Comparison of ENCODE assay signal across 34 cellular contexts in genomic region chr16:20364051-20364450, GRCh38. TPM values are rescaled to one million over a fixed set of nuclear protein-coding genes. Genes with fewer than 3 reads are reported as not detected.
"Had no signal": no experiment of that assay in that cellular context is flagged by ENCODE, and none has a peak within 500 bp of the region (broad histone marks: within the 10 kb centered on the region; RNA-seq: fewer than 3 reads in every experiment).

No MANE protein-coding gene starts in this region.

- H3K4me2 ChIP-seq: neural progenitor cell, smooth muscle cell had no signal

- H3K27ac ChIP-seq: neural progenitor cell, ovary, parathyroid adenoma, psoas muscle, right lobe of liver, sigmoid colon, skin epidermis, spleen, suprapubic skin, testis, tibial artery, transverse colon, vagina had no signal

- ATAC-seq: naive thymus-derived CD4-positive, alpha-beta T cell; natural killer cell; psoas muscle; right cardiac atrium; right lobe of liver; stimulated activated memory B cell treated with anti-CD40 and anti-IgM and Interleukin-4, amounts not matched to agents 10 μg/mL and 1 μg/mL and 100 μg/mL, for 72 hours; stimulated activated naive CD8-positive, alpha-beta T cell treated with anti-CD3 and anti-CD28 coated beads, Interleukin-15, amount 100 ng/mL, for 72 hours; stimulated activated naive CD8-positive, alpha-beta T cell treated with anti-CD3 and anti-CD28 coated beads, Interleukin-15, Interleukin-2, amounts not matched to agents 100 U/mL and 50 U/mL, for 24 hours had no signal

- H3K4me3 ChIP-seq: neural progenitor cell, ovary, psoas muscle, right lobe of liver, sigmoid colon, skin epidermis, smooth muscle cell, spleen, suprapubic skin, testis, tibial artery, transverse colon, vagina had no signal

- H3K79me2 ChIP-seq: parathyroid adenoma had no signal

- H3K27me3 ChIP-seq: neural progenitor cell, ovary, right lobe of liver, sigmoid colon, testis, transverse colon, vagina had no signal

- H3K4me1 ChIP-seq: neural progenitor cell, parathyroid adenoma, psoas muscle, right lobe of liver, sigmoid colon, spleen, suprapubic skin, testis, transverse colon, vagina had no signal

- H3K9me3 ChIP-seq: ovary, psoas muscle, right lobe of liver, sigmoid colon, spleen, suprapubic skin, testis, tibial artery, transverse colon, vagina had no signal

- DNase-seq: naive thymus-derived CD4-positive, alpha-beta T cell; natural killer cell; occipital lobe; ovary; posterior cingulate gyrus; psoas muscle; right cardiac atrium; right lobe of liver; sigmoid colon; spleen; stimulated activated CD4-positive, alpha-beta T cell treated with anti-CD3 and anti-CD28 coated beads, Interleukin-12 subunit alpha, Interleukin-12 subunit beta, amount 100 ng/mL, for 4 hours; stimulated activated CD4-positive, alpha-beta T cell treated with anti-CD3 and anti-CD28 coated beads, Interleukin-1b, Interleukin-23, amount 100 ng/mL, for 48 hours; stimulated activated CD4-positive, alpha-beta T cell treated with anti-CD3 and anti-CD28 coated beads, Interleukin-4, amount 100 ng/mL, for 1 hour; stimulated activated CD4-positive, alpha-beta T cell treated with anti-CD3 and anti-CD28 coated beads, Interleukin-4, amount 100 ng/mL, for 4 hours; stimulated activated CD8-positive, alpha-beta memory T cell treated with anti-CD3 and anti-CD28 coated beads, Interleukin-4, amount 100 ng/mL, for 48 hours; stimulated activated naive CD4-positive, alpha-beta T cell; stimulated activated naive CD8-positive, alpha-beta T cell treated with anti-CD3 and anti-CD28 coated beads, Interleukin-15, amount 100 ng/mL, for 72 hours; stimulated activated naive CD8-positive, alpha-beta T cell treated with anti-CD3 and anti-CD28 coated beads, Interleukin-15, Interleukin-2, amounts not matched to agents 100 U/mL and 50 U/mL, for 24 hours; substantia nigra; testis; tibial artery; transverse colon had no signal

- H2AFZ ChIP-seq: neural progenitor cell, parathyroid adenoma had no signal

- H3K9ac ChIP-seq: neural progenitor cell, parathyroid adenoma had no signal

- H3K36me3 ChIP-seq: neural progenitor cell, ovary, right lobe of liver, sigmoid colon, spleen, suprapubic skin, tibial artery, transverse colon, vagina had no signal

RNA-seq across cellular contexts. Expression of gene UMOD, which starts 11.5 kb away (rescaled TPM):
- total RNA-seq: naive thymus-derived CD4-positive, alpha-beta T cell; natural killer cell; occipital lobe; osteoblast; ovary; progenitor cell of endocrine pancreas; psoas muscle; renal cortical epithelial cell; right cardiac atrium; right lobe of liver; sigmoid colon; smooth muscle cell; spleen; suprapubic skin; transverse colon; ureter; vagina had no signal
- polyA plus RNA-seq: naive thymus-derived CD4-positive, alpha-beta T cell; neural cell; ovary; psoas muscle; right cardiac atrium; sigmoid colon; smooth muscle cell had no signal

RNA-seq across cellular contexts. Expression of gene GP2, which starts 36.7 kb away (rescaled TPM):
- total RNA-seq: naive thymus-derived CD4-positive, alpha-beta T cell; natural killer cell; occipital lobe; osteoblast; renal cortical epithelial cell; sigmoid colon; smooth muscle cell; vagina had no signal
- polyA plus RNA-seq: naive thymus-derived CD4-positive, alpha-beta T cell; neural cell; ovary; smooth muscle cell had no signal

RNA-seq across cellular contexts. Expression of gene PDILT, which starts 40.5 kb away (rescaled TPM):
- total RNA-seq: naive thymus-derived CD4-positive, alpha-beta T cell; natural killer cell; occipital lobe; osteoblast; ovary; progenitor cell of endocrine pancreas; psoas muscle; renal cortical epithelial cell; right cardiac atrium; right lobe of liver; sigmoid colon; smooth muscle cell; spleen; suprapubic skin; transverse colon; ureter; vagina had no signal
- polyA plus RNA-seq: naive thymus-derived CD4-positive, alpha-beta T cell; neural cell; ovary; psoas muscle; right cardiac atrium; sigmoid colon; smooth muscle cell; spleen had no signal

RNA-seq across cellular contexts. Expression of gene ACSM5, which starts 45.3 kb away (rescaled TPM):
- total RNA-seq: naive thymus-derived CD4-positive, alpha-beta T cell; natural killer cell; progenitor cell of endocrine pancreas; smooth muscle cell had no signal
- polyA plus RNA-seq: naive thymus-derived CD4-positive, alpha-beta T cell; neural cell; smooth muscle cell had no signal
